1 cellular context compared by ENCODE assay signal in genomic region chr16:381788-382717, GRCh38.
TF ChIP-seq lines count a peak whose summit lies in the region.

PGAP6 (minus strand) TSS chr16:381978; CDS start chr16:381821, 157 bp downstream.

TF ChIP-seq in K562, 482 proteins besides CTCF, POLR2A, EP300 and RAD21 (continued from another document and continues in another):
- TF ChIP-seq PRDM10 (IDR thresholded peaks at IDR 0.05; ENCODE audit: partially characterized antibody) = no peak
- TF ChIP-seq POLR2G (IDR thresholded peaks at IDR 0.05; ENCODE audit: low read depth, low read length) = peak; percentile 77
- peak in 1 of 2 experiments; percentile 21; a peak in 1 of 4 replicates for TF ChIP-seq NONO (IDR thresholded peaks at IDR 0.05; ENCODE audit: low read depth in 2 of 2, low read length in 1 of 2)
- TF ChIP-seq MAX (CRISPR knock-in tag; IDR thresholded peaks at IDR 0.05) = peak; percentile 50
- TF ChIP-seq RNF2 (IDR thresholded peaks at IDR 0.05) = no peak
- no peak for TF ChIP-seq ZNF277 (CRISPR knock-in tag; IDR thresholded peaks at IDR 0.05; ENCODE audit: borderline replicate concordance)
- peak; percentile 88 for TF ChIP-seq ELF1 (tag; IDR thresholded peaks at IDR 0.05)
- TF ChIP-seq GATAD2B (IDR thresholded peaks at IDR 0.05; ENCODE audit: borderline replicate concordance) = 0 out of 2 replicates have a peak, but pooled peaks have one; percentile 67
- TF ChIP-seq SMARCE1 (IDR thresholded peaks at IDR 0.05) = no peak
- TF ChIP-seq POLR2B (IDR thresholded peaks at IDR 0.05; ENCODE audit: low read depth, partially characterized antibody) = peak; percentile 21
- no peak for TF ChIP-seq NCOA4 (IDR thresholded peaks at IDR 0.05; ENCODE audit: partially characterized antibody)
- TF ChIP-seq SPI1 (IDR thresholded peaks at IDR 0.05; ENCODE audit: borderline replicate concordance, low read depth, low read length) = peak; percentile 75
- no peak for TF ChIP-seq STAT5A (IDR thresholded peaks at IDR 0.05; ENCODE audit: borderline replicate concordance, low read length)
- TF ChIP-seq CHD4 (IDR thresholded peaks at IDR 0.05; ENCODE audit: insufficient read depth, insufficient replicate concordance, low read depth, low read length, poor library complexity, severe bottlenecking) = peak; percentile 42
- TF ChIP-seq FOS (IDR thresholded peaks at IDR 0.05; ENCODE audit: extremely low read depth, insufficient read length) = no peak
- TF ChIP-seq PCBP1 (IDR thresholded peaks at IDR 0.05; ENCODE audit: low read depth, low read length, poor library complexity, severe bottlenecking) = peak; percentile 86
- peak; percentile 49; the same call in 1 of the 2 replicates for TF ChIP-seq RBFOX2 (IDR thresholded peaks at IDR 0.05; ENCODE audit: low read depth, low read length)
- TF ChIP-seq CCNT2 (IDR thresholded peaks at IDR 0.05; ENCODE audit: borderline replicate concordance, extremely low read depth, insufficient read length, low read depth, low read length) = peak; percentile 32
- no peak for TF ChIP-seq ARID3B (CRISPR knock-in tag; IDR thresholded peaks at IDR 0.05; ENCODE audit: borderline replicate concordance)
- peak; percentile 42; the same call in 1 of the 2 replicates for TF ChIP-seq CTBP1 (IDR thresholded peaks at IDR 0.05; ENCODE audit: borderline replicate concordance)
- 0 out of 4 replicates have a peak, but pooled peaks of 1 of the 2 experiments have one; percentile 13 for TF ChIP-seq UBTF (IDR thresholded peaks at IDR 0.05; ENCODE audit: borderline replicate concordance in 1 of 2, low read depth in 2 of 2, low read length in 2 of 2)
- peak in 1 of 3 experiments; percentile 94; a peak in 2 of 6 replicates for TF ChIP-seq ZBTB11 (CRISPR knock-in tag; IDR thresholded peaks at IDR 0.05)
- TF ChIP-seq RB1 (IDR thresholded peaks at IDR 0.05; ENCODE audit: low read depth) = peak; percentile 27; the same call in 1 of the 2 replicates
- TF ChIP-seq ZNF639 (CRISPR knock-in tag; conservative IDR thresholded peaks at IDR 0.05 in 1 of 2, IDR thresholded peaks at IDR 0.05 in 1 of 2) = peak in 1 of 2 experiments; percentile 95; a peak in 2 of 4 replicates
- peak; percentile 65; the same call in 1 of the 2 replicates for TF ChIP-seq MTA3 (IDR thresholded peaks at IDR 0.05; ENCODE audit: borderline replicate concordance)
- no peak for TF ChIP-seq ZNF740 (CRISPR knock-in tag; IDR thresholded peaks at IDR 0.05)
- TF ChIP-seq ZNF740 (tag; IDR thresholded peaks at IDR 0.05) = peak in 1 of 2 experiments; percentile 94; a peak in 2 of 4 replicates
- TF ChIP-seq MAZ (CRISPR knock-in tag; conservative IDR thresholded peaks at IDR 0.05 in 1 of 2, IDR thresholded peaks at IDR 0.05 in 1 of 2) = peak; percentile 51 to 76; a peak in 3 of 4 replicates
- no peak for TF ChIP-seq ZNF561 (CRISPR knock-in tag; conservative IDR thresholded peaks at IDR 0.05)
- 0 out of 2 replicates have a peak, but pooled peaks have one; percentile 51 for TF ChIP-seq ZNF395 (CRISPR knock-in tag; IDR thresholded peaks at IDR 0.05)
- no peak for TF ChIP-seq ZBTB33 (CRISPR knock-in tag; IDR thresholded peaks at IDR 0.05)
- TF ChIP-seq SAFB (IDR thresholded peaks at IDR 0.05; ENCODE audit: borderline replicate concordance, low read depth, low read length) = peak; percentile 91
- no peak for TF ChIP-seq TOE1 (IDR thresholded peaks at IDR 0.05; ENCODE audit: borderline replicate concordance)
- no peak for TF ChIP-seq TOE1 (CRISPR knock-in tag; IDR thresholded peaks at IDR 0.05; ENCODE audit: borderline replicate concordance, low read depth)
